Comparison of ENCODE assay signal across 15 cellular contexts in genomic region chr12:39236994-39237393, GRCh38.
A peak's percentile ranks its signal among the peaks of the same experiment; 100 is the strongest.
DNase-seq lines count a peak whose midpoint lies in the region; ATAC-seq, FAIRE-seq and TF ChIP-seq lines count a peak whose summit lies in the region.
"Had no signal": no experiment of that assay in that cellular context is flagged by ENCODE, and none has a peak within 500 bp of the region (broad histone marks: within the 10 kb centered on the region; RNA-seq: fewer than 3 reads in every experiment).

No MANE protein-coding gene starts in this region.

- H3K4me3 ChIP-seq in LNCaP clone FGC (ENCODE audit: low read depth, low read length) (no peak overlapping the region), astrocyte of the cerebellum (ENCODE audit: low read depth, low read length) (no peak overlapping the region), coronary artery (no peak overlapping the region)
- H3K4me3 ChIP-seq: GM23338, SK-N-MC had no signal

- DNase-seq in A172 (ENCODE audit: low spot score) = peak; percentile 93
- DNase-seq in LNCaP clone FGC (ENCODE audit: low read depth) = peak; percentile 74
- DNase-seq in astrocyte of the cerebellum (ENCODE audit: low read depth) = peak; percentile 33
- DNase-seq in iris pigment epithelial cell (ENCODE audit: low read depth) = peak; percentile 96
- no peak for DNase-seq in putamen (ENCODE audit: low spot score)
- DNase-seq in coronary artery (ENCODE audit: low spot score) = no peak
- DNase-seq in H54 (ENCODE audit: insufficient read length, low spot score) = no peak
- DNase-seq: 8988T; CD8-positive, alpha-beta T cell; central memory CD4-positive, alpha-beta T cell; NCI-H1930 had no signal

- no peak for ATAC-seq in HG02798 (IDR thresholded peaks at IDR 0.05; ENCODE audit: poor library complexity, unreplicated experiment)
- ATAC-seq: CD8-positive, alpha-beta T cell; GM23338 had no signal

- TF ChIP-seq CTCF in LNCaP clone FGC (IDR thresholded peaks at IDR 0.05; ENCODE audit: control insufficient read depth, extremely low read depth, insufficient read depth) (no peak), astrocyte of the cerebellum (IDR thresholded peaks at IDR 0.05; ENCODE audit: low read depth, low read length, missing control alignments) (no peak), coronary artery (IDR thresholded peaks at IDR 0.05) (no peak)

- TF ChIP-seq POLR2A in H54 (IDR thresholded peaks at IDR 0.05; ENCODE audit: low read depth, low read length) = no peak

- peak overlapping the region in 1 of 2 donors; percentile 54 for H3K27ac ChIP-seq in coronary artery
- H3K27ac ChIP-seq: KMS-11, SK-N-MC had no signal

- no peak for FAIRE-seq in H54 (lab: Jason Lieb, UNC)

- in situ Hi-C loops in astrocyte of the cerebellum (cut with HindIII; ENCODE audit: low sequenced_read_pairs) = no loop called here

Comparison
In these comparisons a context has a peak if more than half of its experiments do, and no peak if none do; other contexts are left out.
1. DNase-seq: peak in A172 (single experiment), LNCaP clone FGC (single experiment), astrocyte of the cerebellum (single experiment) and iris pigment epithelial cell (single experiment); none in putamen (single experiment), coronary artery (single experiment) and H54 (single experiment).